24 cellular contexts compared by ENCODE assay signal in genomic region chr12:78338054-78338785, GRCh38.
"Had no signal": no experiment of that assay in that cellular context is flagged by ENCODE, and none has a peak within 500 bp of the region (broad histone marks: within the 10 kb centered on the region; RNA-seq: fewer than 3 reads in every experiment).

No MANE protein-coding gene starts in this region.

- ATAC-seq: activated CD4-positive, alpha-beta T cell treated with anti-CD3 and anti-CD28 coated beads for 36 hours; activated naive CD4-positive, alpha-beta T cell treated with anti-CD3 and anti-CD28 coated beads, Interleukin-2, amount 50 U/mL, for 72 hours; activated T-helper 17 cell treated with anti-CD3 and anti-CD28 coated beads, Interleukin-2, amount 50 U/mL, for 72 hours; left lung; naive thymus-derived CD4-positive, alpha-beta T cell; stimulated activated memory B cell treated with anti-CD40 and anti-IgM and Interleukin-4, amounts not matched to agents 10 μg/mL and 1 μg/mL and 100 μg/mL, for 72 hours had no signal

- DNase-seq: activated B cell treated with CpG ODN at 0.5 μM for 24 hours; activated CD4-positive, alpha-beta T cell treated with anti-CD3 and anti-CD28 coated beads for 36 hours; activated CD4-positive, alpha-beta T cell treated with anti-CD3 and anti-CD28 coated beads, Interleukin-2, amount 50 U/mL, for 4 hours; activated CD8-positive, alpha-beta memory T cell treated with anti-CD3 and anti-CD28 coated beads for 24 hours; activated CD8-positive, alpha-beta memory T cell treated with anti-CD3 and anti-CD28 coated beads, Interleukin-2, amount 50 U/mL, for 4 hours; activated T-cell treated with anti-CD3 and anti-CD28 coated beads, Interleukin-2, amount 50 U/mL, for 24 hours; adrenal gland; brain microvascular endothelial cell; caudate nucleus; dermis blood vessel endothelial cell; effector CD8-positive, alpha-beta T cell; erythroblast; glutamatergic neuron; immature natural killer cell; left lung; naive thymus-derived CD4-positive, alpha-beta T cell; posterior cingulate gyrus; right lobe of liver; small intestine; testis; trophoblast cell had no signal
